Comparison of ENCODE assay signal across 1 cellular context in genomic region chr10:72309290-72310240, GRCh38.
TF ChIP-seq lines count a peak whose summit lies in the region.

No MANE protein-coding gene starts in this region.

TF ChIP-seq in HEK293, 187 proteins besides CTCF, POLR2A, EP300 and RAD21 (continued from another document):
- TF ChIP-seq ZNF37A (tag by site-specific recombination; IDR thresholded peaks at IDR 0.05): no peak
- no peak for TF ChIP-seq ZNF221 (tag by site-specific recombination; IDR thresholded peaks at IDR 0.05; ENCODE audit: borderline replicate concordance)
- TF ChIP-seq ZBTB7A (tag by site-specific recombination; IDR thresholded peaks at IDR 0.05; ENCODE audit: low read depth): no peak
- TF ChIP-seq OSR2 (tag by site-specific recombination; IDR thresholded peaks at IDR 0.05): no peak
- no peak for TF ChIP-seq ZNF544 (tag by site-specific recombination; IDR thresholded peaks at IDR 0.05)
- TF ChIP-seq SETDB1 (IDR thresholded peaks at IDR 0.05; ENCODE audit: insufficient read length, low read length): no peak
- no peak for TF ChIP-seq ZNF555 (tag by site-specific recombination; conservative IDR thresholded peaks at IDR 0.05)
- no peak for TF ChIP-seq ZNF747 (tag by site-specific recombination; IDR thresholded peaks at IDR 0.05)
- 0 out of 2 replicates have a peak, but pooled peaks have one; percentile 31 for TF ChIP-seq ZSCAN16 (tag by site-specific recombination; IDR thresholded peaks at IDR 0.05)
- TF ChIP-seq, protein P1, sequence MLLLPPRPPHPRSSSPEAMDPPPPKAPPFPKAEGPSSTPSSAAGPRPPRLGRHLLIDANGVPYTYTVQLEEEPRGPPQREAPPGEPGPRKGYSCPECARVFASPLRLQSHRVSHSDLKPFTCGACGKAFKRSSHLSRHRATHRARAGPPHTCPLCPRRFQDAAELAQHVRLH (tag by site-specific recombination; IDR thresholded peaks at IDR 0.05): no peak
- TF ChIP-seq ZNF560 (tag by site-specific recombination; IDR thresholded peaks at IDR 0.05; ENCODE audit: borderline replicate concordance): no peak
- TF ChIP-seq ZNF623 (tag by site-specific recombination; IDR thresholded peaks at IDR 0.05): no peak
- TF ChIP-seq ZFHX2 (tag by site-specific recombination; conservative IDR thresholded peaks at IDR 0.05): peak; percentile 96
- TF ChIP-seq ZNF777 (tag by site-specific recombination; IDR thresholded peaks at IDR 0.05; ENCODE audit: borderline replicate concordance): no peak
- peak; percentile 91 for TF ChIP-seq EGR2 (tag by site-specific recombination; IDR thresholded peaks at IDR 0.05; ENCODE audit: low read depth)
- TF ChIP-seq ZNF768 (tag by site-specific recombination; IDR thresholded peaks at IDR 0.05): 0 out of 2 replicates have a peak, but pooled peaks have one; percentile 57
- no peak for TF ChIP-seq ZNF664 (tag by site-specific recombination; IDR thresholded peaks at IDR 0.05)
- peak; percentile 70 for TF ChIP-seq SCRT2 (tag by site-specific recombination; IDR thresholded peaks at IDR 0.05)
- no peak for TF ChIP-seq KLF9 (tag by site-specific recombination; IDR thresholded peaks at IDR 0.05; ENCODE audit: low read depth)
- TF ChIP-seq ZBTB10 (tag by site-specific recombination; IDR thresholded peaks at IDR 0.05): no peak
TF ChIP-seq in HEK293: peak in this region for 6.
